In the genomic region with DNA sequence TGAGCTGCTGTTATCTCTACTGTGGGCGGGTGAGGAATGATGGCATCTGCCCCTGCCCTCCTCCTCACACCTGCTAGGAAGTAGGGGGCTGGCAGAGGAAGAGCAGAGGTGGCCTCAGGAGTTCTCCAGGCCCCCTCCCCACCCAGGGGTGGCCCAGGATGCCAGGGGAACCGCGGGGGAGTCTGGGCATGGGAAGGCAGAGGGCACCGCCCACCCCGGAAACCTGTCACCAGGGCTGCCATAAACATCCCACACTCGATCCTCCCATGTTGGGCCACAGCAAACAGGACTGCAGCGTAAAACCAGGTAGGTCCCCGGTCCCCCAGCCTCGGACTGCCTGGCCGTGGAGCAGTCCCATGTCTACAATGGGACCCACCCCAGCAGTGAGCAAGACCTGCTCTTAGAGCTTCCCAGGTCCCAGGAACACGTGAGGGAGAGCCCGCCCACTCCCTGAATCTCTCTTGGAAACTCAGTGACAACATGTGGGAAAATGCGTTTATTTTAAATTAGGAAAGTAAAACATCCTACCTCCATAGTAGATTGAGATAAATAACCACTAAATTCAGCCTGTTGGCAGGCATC, we compare ENCODE assay signal across 24 cellular contexts. TPM values are rescaled to one million over a fixed set of nuclear protein-coding genes. Genes with fewer than 3 reads are reported as not detected.
"Had no signal": no experiment of that assay in that cellular context is flagged by ENCODE, and none has a peak within 500 bp of the region (broad histone marks: within the 10 kb centered on the region; RNA-seq: fewer than 3 reads in every experiment).

No MANE protein-coding gene starts in this region.

- DNase-seq: activated CD4-positive, alpha-beta memory T cell treated with anti-CD3 and anti-CD28 coated beads for 36 hours; activated CD4-positive, alpha-beta T cell treated with anti-CD3 and anti-CD28 coated beads for 48 hours; activated gamma-delta T cell treated with Interleukin-2 at 50 U/mL for 16 hours; activated T-cell treated with anti-CD3 and anti-CD28 coated beads, Interleukin-2, amount 50 U/mL, for 48 hours; anterior cingulate cortex; caudate nucleus; effector CD4-positive, alpha-beta T cell; kidney; mammary epithelial cell; small intestine; stimulated activated CD4-positive, alpha-beta T cell treated with anti-CD3 and anti-CD28 coated beads, Interleukin-15, amount 100 ng/mL, for 24 hours; testis had no signal

- H3K9me3 Mint-ChIP-seq: activated CD4-positive, alpha-beta memory T cell treated with anti-CD3 and anti-CD28 coated beads for 36 hours; activated naive CD4-positive, alpha-beta T cell treated with anti-CD3 and anti-CD28 coated beads, Interleukin-2, amount 50 U/mL, for 24 hours; dendritic cell treated with granulocyte-macrophage colony-stimulating factor and Interleukin-4, amounts not matched to agents 40 ng/mL and 50 ng/mL, for 4 days; stimulated activated memory B cell treated with anti-CD40 and anti-IgM and Interleukin-4, amounts not matched to agents 10 μg/mL and 1 μg/mL and 100 μg/mL, for 72 hours; type B pancreatic cell had no signal

- H3K36me3 ChIP-seq: prostate gland, vagina had no signal

- H3K27ac Mint-ChIP-seq: activated CD4-positive, alpha-beta memory T cell treated with anti-CD3 and anti-CD28 coated beads for 36 hours; activated naive CD4-positive, alpha-beta T cell treated with anti-CD3 and anti-CD28 coated beads, Interleukin-2, amount 50 U/mL, for 24 hours; dendritic cell treated with granulocyte-macrophage colony-stimulating factor and Interleukin-4, amounts not matched to agents 40 ng/mL and 50 ng/mL, for 4 days; stimulated activated memory B cell treated with anti-CD40 and anti-IgM and Interleukin-4, amounts not matched to agents 10 μg/mL and 1 μg/mL and 100 μg/mL, for 72 hours; type B pancreatic cell had no signal

- H3K9me3 ChIP-seq: prostate gland, testis, vagina had no signal

- H3K36me3 Mint-ChIP-seq: activated CD4-positive, alpha-beta memory T cell treated with anti-CD3 and anti-CD28 coated beads for 36 hours; activated naive CD4-positive, alpha-beta T cell treated with anti-CD3 and anti-CD28 coated beads, Interleukin-2, amount 50 U/mL, for 24 hours; stimulated activated memory B cell treated with anti-CD40 and anti-IgM and Interleukin-4, amounts not matched to agents 10 μg/mL and 1 μg/mL and 100 μg/mL, for 72 hours; type B pancreatic cell had no signal

- H3K4me3 ChIP-seq: prostate gland, testis, vagina had no signal

- ATAC-seq: right cardiac atrium; stimulated activated memory B cell treated with anti-CD40 and anti-IgM and Interleukin-4, amounts not matched to agents 10 μg/mL and 1 μg/mL and 100 μg/mL, for 72 hours had no signal

- H3K27me3 ChIP-seq: testis, vagina had no signal

- H3K4me1 ChIP-seq: prostate gland, testis, vagina had no signal

- H3K4me1 Mint-ChIP-seq: activated naive CD4-positive, alpha-beta T cell treated with anti-CD3 and anti-CD28 coated beads, Interleukin-2, amount 50 U/mL, for 24 hours; stimulated activated memory B cell treated with anti-CD40 and anti-IgM and Interleukin-4, amounts not matched to agents 10 μg/mL and 1 μg/mL and 100 μg/mL, for 72 hours had no signal

- H3K4me3 Mint-ChIP-seq: activated CD4-positive, alpha-beta memory T cell treated with anti-CD3 and anti-CD28 coated beads for 36 hours; activated naive CD4-positive, alpha-beta T cell treated with anti-CD3 and anti-CD28 coated beads, Interleukin-2, amount 50 U/mL, for 24 hours; brain; dendritic cell treated with granulocyte-macrophage colony-stimulating factor and Interleukin-4, amounts not matched to agents 40 ng/mL and 50 ng/mL, for 4 days; nephron; stimulated activated memory B cell treated with anti-CD40 and anti-IgM and Interleukin-4, amounts not matched to agents 10 μg/mL and 1 μg/mL and 100 μg/mL, for 72 hours; type B pancreatic cell had no signal

- H3K27ac ChIP-seq: prostate gland, testis, vagina had no signal

RNA-seq across cellular contexts. Expression of a gene that starts 23.4 kb away (rescaled TPM):
- total RNA-seq: activated CD4-positive, alpha-beta memory T cell treated with anti-CD3 and anti-CD28 coated beads for 36 hours; epithelial cell of proximal tubule; mononuclear cell; T-helper 2 cell treated with Interferon-gamma antibody and Interleukin-4, amounts not matched to agents 100 ng/mL and 5 ng/mL, for 36 hours had no signal
